Comparison of ENCODE assay signal across 8 cellular contexts in genomic region chr9:131277673-131278420, GRCh38. TPM values are rescaled to one million over a fixed set of nuclear protein-coding genes. Genes with fewer than 3 reads are reported as not detected.
DNase-seq lines count a peak whose midpoint lies in the region; ATAC-seq, FAIRE-seq and TF ChIP-seq lines count a peak whose summit lies in the region.

No MANE protein-coding gene starts in this region.

- DNase-seq in 8988T (peak; percentile 99), NCI-H128 (lab: John Stamatoyannopoulos, UW; ENCODE audit: unreplicated experiment) (peak; percentile 53), SW480 (ENCODE audit: low spot score) (peak; percentile 80), adrenal gland (peak; percentile 79 to 89 (median 84)), cardiac septum (ENCODE audit: low spot score) (peak; percentile 92), pancreas (peak in 5 of 6 donors; percentile 61 to 81 (median 74)), uterus (peak; percentile 73 to 80)

- H3K9me3 ChIP-seq in adrenal gland (replicated peaks in 1 of 3) (no peaks in the 10 kb centered on the region), pancreas (no peaks in the 10 kb centered on the region), uterus (no peaks in the 10 kb centered on the region)

- intact Hi-C loops in adrenal gland (cut with DNase I): no loop called here
- intact Hi-C loops in cardiac septum (cut with DNase I): loop anchor here (5.0 to 10.0 kb wide), 3 partner anchors 57 to 117 kb away; partner anchors contain the start of gene PRRC2B
- intact Hi-C loops in pancreas (cut with DNase I): no loop called here
- intact Hi-C loops in uterus (cut with DNase I; ENCODE audit: low total_unique reads): no loop called here

- TF ChIP-seq CTCF in adrenal gland (IDR thresholded peaks at IDR 0.05) (no peak), pancreas (IDR thresholded peaks at IDR 0.05) (no peak), uterus (IDR thresholded peaks at IDR 0.05) (no peak)

- H3K36me3 ChIP-seq in adrenal gland (replicated peaks in 1 of 2) (no peaks in the 10 kb centered on the region), pancreas (no peaks in the 10 kb centered on the region), uterus (no peaks in the 10 kb centered on the region)

- peak; percentile 83 to 88 (median 86) for ATAC-seq in pancreas

- H3K4me3 ChIP-seq in adrenal gland (peak overlapping the region in 2 of 4 donors; percentile 13 to 69), pancreas (peak overlapping the region; percentile 61 to 80 (median 63)), uterus (peak overlapping the region; percentile 26 to 69)

- H3K27ac ChIP-seq in adrenal gland (peak overlapping the region in 3 of 5 donors; percentile 39 to 77 (median 62)), pancreas (peak overlapping the region in 2 of 4 donors; percentile 12 to 55), uterus (peak overlapping the region in 1 of 2 donors; percentile 76)

- 1 to 2% (median 1%) methylated on average over 19 to 82 of the region's 82 CpGs; no CpG with 5 or more reads in 1 of the 4 donors for WGBS in adrenal gland, 4 donors
- WGBS in pancreas, 2 donors: 1 to 2% methylated on average over 37 to 82 of the region's 82 CpGs

- peaks cover 0 to 3% of the 10 kb centered on the region in 2 donors for H3K4me1 ChIP-seq in adrenal gland (replicated peaks in 1 of 2)
- no peaks in the 10 kb centered on the region for H3K4me1 ChIP-seq in pancreas
- H3K4me1 ChIP-seq in uterus: peaks cover 0 to 12% of the 10 kb centered on the region in 2 donors

- FAIRE-seq in pancreas (lab: Jason Lieb, UNC): no peak

- TF ChIP-seq POLR2A in GM18526 (IDR thresholded peaks at IDR 0.05; ENCODE audit: extremely low read depth, insufficient read length) (peak; percentile 37), adrenal gland (IDR thresholded peaks at IDR 0.05) (no peak), uterus (IDR thresholded peaks at IDR 0.05) (peak in 1 of 2 donors; percentile 8)

- H3K27me3 ChIP-seq in adrenal gland: no peaks in the 10 kb centered on the region
- no peaks in the 10 kb centered on the region for H3K27me3 ChIP-seq in pancreas
- H3K27me3 ChIP-seq in uterus: no peaks in the 10 kb centered on the region

RNA-seq across cellular contexts. Expression of gene FAM78A, which starts 1.5 kb away (rescaled TPM):
- total RNA-seq in adrenal gland (10 to 100 TPM in 1 of 8 donors, 1 to 10 TPM in 7; 3.8 to 11.7 (median 6.9) TPM), cardiac septum (27.2 TPM), pancreas (1 to 10 TPM in 3 of 6 donors, under 1 TPM in 3; 0.37 to 3.9 (median 0.93) TPM), uterus (10 to 100 TPM in 1 of 4 donors, 1 to 10 TPM in 2, under 1 TPM in 1; 0.26 to 15.9 (median 3.6) TPM)
- polyA plus RNA-seq in adrenal gland (1 to 10 TPM; 1.1 to 6.8 (median 2.2) TPM), pancreas (under 1 TPM; 0.45 to 0.76 TPM)

RNA-seq across cellular contexts. Expression of gene PLPP7, which starts 11.7 kb away (rescaled TPM):
- 10 to 100 TPM; 11.1 to 31.4 (median 17.9) TPM for total RNA-seq in adrenal gland
- 10 to 100 TPM in 1 of 3 donors, 1 to 10 TPM in 2; 4.8 to 13.2 (median 10.0) TPM for polyA plus RNA-seq in adrenal gland
- 78.7 TPM for total RNA-seq in cardiac septum
- total RNA-seq in pancreas: 1 to 10 TPM in 4 of 6 donors, under 1 TPM in 2; 0.38 to 2.0 (median 1.3) TPM
- 1 to 10 TPM in 1 of 2 donors, under 1 TPM in 1; 0.94 to 2.5 TPM for polyA plus RNA-seq in pancreas
- 10 to 100 TPM in 1 of 4 donors, 1 to 10 TPM in 3; 6.3 to 45.3 (median 8.1) TPM for total RNA-seq in uterus
